Comparison of ENCODE assay signal across 11 cellular contexts in genomic region chr3:194536883-194537637, GRCh38. TPM values are rescaled to one million over a fixed set of nuclear protein-coding genes. Genes with fewer than 3 reads are reported as not detected.
A peak's percentile ranks its signal among the peaks of the same experiment; 100 is the strongest.
DNase-seq lines count a peak whose midpoint lies in the region; ATAC-seq and TF ChIP-seq lines count a peak whose summit lies in the region.
"Had no signal": no experiment of that assay in that cellular context is flagged by ENCODE, and none has a peak within 500 bp of the region (broad histone marks: within the 10 kb centered on the region; RNA-seq: fewer than 3 reads in every experiment).

No MANE protein-coding gene starts in this region.

- peak overlapping the region; percentile 63 for H3K4me2 ChIP-seq in Loucy (ENCODE audit: low read depth, low read length, poor library complexity, severe bottlenecking)

- TF ChIP-seq RAD21 in liver (IDR thresholded peaks at IDR 0.05): peak; percentile 39 to 57

- H3K36me3 Mint-ChIP-seq in stimulated activated naive B cell treated with anti-CD40 and anti-IgM and Interleukin-4, amounts not matched to agents 10 μg/mL and 1 μg/mL and 100 μg/mL, for 72 hours: peaks cover 6 to 16% of the 10 kb centered on the region in 2 donors
- H3K36me3 Mint-ChIP-seq: activated naive CD8-positive, alpha-beta T cell treated with anti-CD3 and anti-CD28 coated beads, Interleukin-2, amount 10 ng/mL, durations not matched to agents 7 days and 5 days; CD4-positive, CD25-positive, alpha-beta regulatory T cell had no signal

- ATAC-seq in omental fat pad (ENCODE audit: low FRiP score): no peak
- no peak for ATAC-seq in stimulated activated naive B cell treated with anti-CD40 and anti-IgM and Interleukin-4, amounts not matched to agents 10 μg/mL and 1 μg/mL and 100 μg/mL, for 72 hours (replicated peaks)

- H3K36me3 ChIP-seq in ACC112 (ENCODE audit: insufficient read depth, low read length): peaks cover 4% of the 10 kb centered on the region; the same call in 1 of the 2 replicates
- no peaks in the 10 kb centered on the region for H3K36me3 ChIP-seq in Loucy (ENCODE audit: insufficient read depth, low read length)
- H3K36me3 ChIP-seq in liver (ENCODE audit: control insufficient read depth in 4 of 4, insufficient read depth in 3 of 4, low read depth in 1 of 4, low read length in 3 of 4): no peaks in the 10 kb centered on the region

- H3F3A ChIP-seq in Loucy (ENCODE audit: low read depth): no peaks in the 10 kb centered on the region

- H4K20me1 ChIP-seq in Loucy (ENCODE audit: insufficient read depth, low read length, poor library complexity, severe bottlenecking): no peaks in the 10 kb centered on the region

- H3K27ac ChIP-seq in ACC112 (ENCODE audit: low read depth, low read length) (peak overlapping the region; percentile 49; the same call in 1 of the 2 replicates), VCaP (peak overlapping the region; percentile 96), liver (ENCODE audit: low read depth in 1 of 2, low read length in 2 of 2) (peak overlapping the region; percentile 88 to 89)

- no peak overlapping the region for H3K27ac Mint-ChIP-seq in stimulated activated naive B cell treated with anti-CD40 and anti-IgM and Interleukin-4, amounts not matched to agents 10 μg/mL and 1 μg/mL and 100 μg/mL, for 72 hours
- H3K27ac Mint-ChIP-seq: activated naive CD8-positive, alpha-beta T cell treated with anti-CD3 and anti-CD28 coated beads, Interleukin-2, amount 10 ng/mL, durations not matched to agents 7 days and 5 days; H9 had no signal

- H3K9me3 ChIP-seq in Loucy (ENCODE audit: insufficient read depth, low read depth, low read length): peaks cover 10% of the 10 kb centered on the region
- peaks cover 0 to 6% (median 4%) of the 10 kb centered on the region in 4 donors for H3K9me3 ChIP-seq in liver (ENCODE audit: control insufficient read depth in 4 of 4, low read length in 3 of 4)

- H3K4me3 Mint-ChIP-seq in stimulated activated naive B cell treated with anti-CD40 and anti-IgM and Interleukin-4, amounts not matched to agents 10 μg/mL and 1 μg/mL and 100 μg/mL, for 72 hours: no peak overlapping the region
- H3K4me3 Mint-ChIP-seq: activated naive CD8-positive, alpha-beta T cell treated with anti-CD3 and anti-CD28 coated beads, Interleukin-2, amount 10 ng/mL, durations not matched to agents 7 days and 5 days; CD4-positive, CD25-positive, alpha-beta regulatory T cell; H9 had no signal

- H3K27me3 Mint-ChIP-seq in stimulated activated naive B cell treated with anti-CD40 and anti-IgM and Interleukin-4, amounts not matched to agents 10 μg/mL and 1 μg/mL and 100 μg/mL, for 72 hours: peaks cover 5 to 13% of the 10 kb centered on the region in 2 donors

- H3K9me3 Mint-ChIP-seq in stimulated activated naive B cell treated with anti-CD40 and anti-IgM and Interleukin-4, amounts not matched to agents 10 μg/mL and 1 μg/mL and 100 μg/mL, for 72 hours: peaks cover 14 to 21% of the 10 kb centered on the region in 2 donors

- H3K4me1 ChIP-seq in ACC112 (ENCODE audit: control insufficient read depth, insufficient read depth, low read length, unreplicated experiment): peaks cover 14% of the 10 kb centered on the region
- peaks cover 23% of the 10 kb centered on the region for H3K4me1 ChIP-seq in Loucy (ENCODE audit: insufficient read depth, low read length, poor library complexity, severe bottlenecking)
- H3K4me1 ChIP-seq in liver (ENCODE audit: control insufficient read depth in 4 of 4, insufficient read depth in 4 of 4, low read length in 3 of 4): peaks cover 0 to 27% (median 17%) of the 10 kb centered on the region in 4 donors

- H2AFZ ChIP-seq in ACC112 (ENCODE audit: low read length, unreplicated experiment): no peak overlapping the region
- peak overlapping the region; percentile 19 for H2AFZ ChIP-seq in Loucy (ENCODE audit: low read length)

- H3K27me3 ChIP-seq in ACC112 (ENCODE audit: insufficient read depth, low read length): no peaks in the 10 kb centered on the region
- no peaks in the 10 kb centered on the region for H3K27me3 ChIP-seq in Loucy (ENCODE audit: insufficient read depth, low read length, poor library complexity, severe bottlenecking)
- H3K27me3 ChIP-seq in liver (ENCODE audit: control insufficient read depth in 4 of 4, insufficient read depth in 4 of 4, low read length in 3 of 4): no peaks in the 10 kb centered on the region

- 19% methylated on average over 2 of the region's 2 CpGs for WGBS in liver

- TF ChIP-seq CTCF in Loucy (conservative IDR thresholded peaks at IDR 0.05; ENCODE audit: low read length) (no peak), VCaP (conservative IDR thresholded peaks at IDR 0.05) (no peak), liver (IDR thresholded peaks at IDR 0.05; ENCODE audit: low read depth, low read length, missing input control) (no peak), omental fat pad (IDR thresholded peaks at IDR 0.05) (no peak)

- peaks cover 10 to 15% of the 10 kb centered on the region in 2 donors for H3K4me1 Mint-ChIP-seq in stimulated activated naive B cell treated with anti-CD40 and anti-IgM and Interleukin-4, amounts not matched to agents 10 μg/mL and 1 μg/mL and 100 μg/mL, for 72 hours
- H3K4me1 Mint-ChIP-seq: H9 had no signal

- H3K79me2 ChIP-seq in ACC112 (ENCODE audit: control insufficient read depth, insufficient read depth, low read length, unreplicated experiment): no peaks in the 10 kb centered on the region
- H3K79me2 ChIP-seq in Loucy (ENCODE audit: insufficient read depth, low read length): no peaks in the 10 kb centered on the region

- H3K9ac ChIP-seq in Loucy (ENCODE audit: low read depth, low read length, poor library complexity, severe bottlenecking) (peak overlapping the region; percentile 35), liver (ENCODE audit: low read depth in 1 of 2, low read length in 2 of 2) (peak overlapping the region in 1 of 2 donors; percentile 66)

- DNase-seq in stimulated activated CD4-positive, alpha-beta T cell treated with anti-CD3 and anti-CD28 coated beads, Interleukin-4, amount 100 ng/mL, for 24 hours: no peak
- DNase-seq in OCI-M1 (lab: John Stamatoyannopoulos, UW) (no peak), omental fat pad (ENCODE audit: low spot score) (no peak)
- no peak for DNase-seq in stimulated activated naive B cell treated with anti-CD40 and anti-IgM and Interleukin-4, amounts not matched to agents 10 μg/mL and 1 μg/mL and 100 μg/mL, for 72 hours
- DNase-seq: activated naive CD8-positive, alpha-beta T cell treated with anti-CD3 and anti-CD28 coated beads, Interleukin-2, amount 10 ng/mL, durations not matched to agents 7 days and 5 days; CD4-positive, CD25-positive, alpha-beta regulatory T cell; H9 had no signal

- H3K9me2 ChIP-seq in Loucy (replicated peaks; ENCODE audit: low read depth, low read length): no peaks in the 10 kb centered on the region

- H3K4me3 ChIP-seq in ACC112 (ENCODE audit: low read depth, low read length) (no peak overlapping the region), Loucy (ENCODE audit: low read length, poor library complexity, severe bottlenecking) (peak overlapping the region; percentile 24), liver (ENCODE audit: low read depth in 1 of 3, low read length in 3 of 3) (no peak overlapping the region)

TF ChIP-seq in liver, 16 proteins besides CTCF, POLR2A, EP300 and RAD21 (continues in another document):
- peak; percentile 88 for TF ChIP-seq MAX (IDR thresholded peaks at IDR 0.05)
- peak; percentile 86 for TF ChIP-seq FOXA2 (IDR thresholded peaks at IDR 0.05)
- TF ChIP-seq EGR1 (IDR thresholded peaks at IDR 0.05; ENCODE audit: low read depth in 2 of 2): peak in 1 of 2 donors; percentile 63
- peak; percentile 64 for TF ChIP-seq TAF1 (conservative IDR thresholded peaks at IDR 0.05)
- TF ChIP-seq ZBTB33 (IDR thresholded peaks at IDR 0.05): peak; percentile 81
- peak; percentile 74 to 89 for TF ChIP-seq RXRA (IDR thresholded peaks at IDR 0.05)

RNA-seq across cellular contexts. Expression of gene ATP13A3, which starts 50.3 kb away (rescaled TPM):
- total RNA-seq in liver (100 to 1,000 TPM in 1 of 2 donors, 10 to 100 TPM in 1; 77.8 to 257 TPM), omental fat pad (100 to 1,000 TPM; 124 to 638 (median 294) TPM)
- polyA plus RNA-seq in liver: 10 to 100 TPM; 33.6 to 35.1 TPM
